Comparison of ENCODE assay signal across 4 cellular contexts in genomic region chr3:25576146-25576545, GRCh38.
"Had no signal": no experiment of that assay in that cellular context is flagged by ENCODE, and none has a peak within 500 bp of the region (broad histone marks: within the 10 kb centered on the region; RNA-seq: fewer than 3 reads in every experiment).

No MANE protein-coding gene starts in this region.

- H3K9me3 Mint-ChIP-seq: GM23338, H9, IgD-negative memory B cell had no signal

- H3K4me1 Mint-ChIP-seq: IgD-negative memory B cell had no signal

- H3K4me3 ChIP-seq: GM23338 had no signal

- ATAC-seq: GM23338 had no signal

- H3K4me2 ChIP-seq: GM23338 had no signal

- H3K4me3 Mint-ChIP-seq: GM23338, H9, IgD-negative memory B cell had no signal

- DNase-seq: H9, HCEC 1CT had no signal

- H2AFZ ChIP-seq: GM23338 had no signal

- H3K27ac Mint-ChIP-seq: GM23338, H9, IgD-negative memory B cell had no signal
